7 cellular contexts compared by ENCODE assay signal in the genomic region with DNA sequence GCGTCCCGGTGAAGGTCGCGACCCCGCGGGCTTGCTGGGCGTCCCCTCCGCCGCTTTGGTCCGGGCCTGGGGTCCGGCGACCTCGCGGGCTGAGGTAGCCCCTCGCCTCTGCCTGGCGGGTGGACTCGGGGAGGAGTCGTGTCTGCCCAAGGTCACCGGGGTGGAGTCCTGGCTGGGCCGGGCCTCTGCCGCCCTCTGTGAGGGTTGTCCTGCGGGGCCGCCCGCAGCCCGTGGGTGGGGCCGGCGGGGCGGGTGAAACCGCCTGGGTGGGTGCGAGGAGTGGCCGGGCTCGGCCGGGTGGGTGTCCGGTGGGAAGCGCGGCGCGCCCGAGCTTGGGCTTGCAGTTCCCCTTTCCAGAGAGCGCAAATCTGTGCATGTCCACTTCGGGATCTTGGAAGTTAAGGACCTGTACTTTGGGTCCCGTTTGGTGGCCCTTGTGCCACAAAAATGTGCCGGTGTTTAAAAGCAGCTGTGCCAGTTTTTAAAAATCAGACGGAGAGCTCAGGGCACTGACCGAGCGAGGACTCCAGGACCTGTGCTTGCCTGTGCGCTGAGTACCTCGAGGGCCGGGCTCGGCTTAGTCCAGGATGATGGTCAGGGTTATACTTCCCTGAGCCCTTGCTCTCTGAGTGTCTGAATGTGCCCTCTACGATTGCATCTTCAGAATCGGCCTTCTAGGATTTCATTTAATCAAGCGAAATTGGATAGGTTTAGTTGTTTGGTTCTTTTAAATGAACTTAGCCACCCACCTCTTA.
DNase-seq lines count a peak whose midpoint lies in the region; ATAC-seq and TF ChIP-seq lines count a peak whose summit lies in the region.
"Not testable (repeated sequence)": the region's sequence is repeated elsewhere in the genome, so short reads cannot be mapped to it uniquely, and the experiment has no call there.

No MANE protein-coding gene starts in this region.

- BruUV-seq in mammary epithelial cell (replicated peaks; lab: Mats Ljungman, UMichigan): not testable (repeated sequence)

- H3K27ac ChIP-seq in WERI-Rb-1; mammary epithelial cell (ENCODE audit: insufficient read depth, low read depth, low read length); iPS-18a (ENCODE audit: low read length): not testable (repeated sequence)

- WGBS in mammary epithelial cell (ENCODE audit: low coverage, missing lambda C conversion rate): 3% methylated on average over 5 of the region's 53 CpGs

- peak overlapping the region; percentile 29 for H3K4me3 ChIP-seq in HAP-1
- H3K4me3 ChIP-seq in WERI-Rb-1 (ENCODE audit: low read depth, low read length): peak overlapping the region; percentile 23; the same call in 1 of the 2 replicates
- peak overlapping the region in 2 of 3 experiments; percentile 52 to 59 for H3K4me3 ChIP-seq in mammary epithelial cell (replicated peaks in 1 of 3; ENCODE audit: insufficient read depth in 1 of 3, low read depth in 2 of 3, low read length in 3 of 3)
- peak overlapping the region; percentile 54 for H3K4me3 ChIP-seq in iPS-18a (ENCODE audit: low read length)

- intact Hi-C loops in mammary epithelial cell (cut with micrococcal nuclease); posterior vena cava (cut with DNase I): not testable (repeated sequence)

- CTCF ChIA-PET in mammary epithelial cell (lab: Charles Lee; ENCODE audit: low non-redundant PET): not testable (repeated sequence)

- not testable (repeated sequence) for H3K9me3 ChIP-seq in HAP-1; WERI-Rb-1 (ENCODE audit: severe bottlenecking); mammary epithelial cell (replicated peaks; ENCODE audit: insufficient read depth, low read length); iPS-18a (ENCODE audit: control insufficient read depth, low read depth, low read length)

- H3K27me3 ChIP-seq in HAP-1 (ENCODE audit: low read depth); WERI-Rb-1 (ENCODE audit: insufficient read depth, low read depth, severe bottlenecking); mammary epithelial cell (ENCODE audit: insufficient read depth, low read length); iPS-18a (ENCODE audit: control insufficient read depth, insufficient read depth, low read length): not testable (repeated sequence)

- peaks cover 21% of the 10 kb centered on the region for H3K79me2 ChIP-seq in mammary epithelial cell (ENCODE audit: insufficient read depth, low read length)

- peak overlapping the region; percentile 60 for H3K4me2 ChIP-seq in mammary epithelial cell (ENCODE audit: insufficient read depth, low read depth, low read length)

- dilution Hi-C loops in mammary epithelial cell (cut with HindIII; ENCODE audit: low sequenced_read_pairs): not testable (repeated sequence)

- in situ Hi-C loops in HAP-1 (cut with MboI; ENCODE audit: low sequenced_read_pairs); mammary epithelial cell (cut with MboI; ENCODE audit: low sequenced_read_pairs in 2 of 2): not testable (repeated sequence)

- H4K20me1 ChIP-seq in mammary epithelial cell (ENCODE audit: insufficient read depth, low read length): not testable (repeated sequence)

- TF ChIP-seq CTCF in WERI-Rb-1 (IDR thresholded peaks at IDR 0.05; ENCODE audit: low read depth, low read length); mammary epithelial cell (conservative IDR thresholded peaks at IDR 0.05 in 1 of 2, IDR thresholded peaks at IDR 0.05 in 1 of 2; ENCODE audit: extremely low read depth in 1 of 2, insufficient read depth in 1 of 2, low read depth in 1 of 2, low read length in 2 of 2): not testable (repeated sequence)

- not testable (repeated sequence) for H2AFZ ChIP-seq in mammary epithelial cell (ENCODE audit: low read depth, low read length)

- not testable (repeated sequence) for H3K36me3 ChIP-seq in HAP-1 (replicated peaks); WERI-Rb-1; mammary epithelial cell (ENCODE audit: insufficient read depth, low read length); iPS-18a (ENCODE audit: control insufficient read depth, low read depth, low read length)

- not testable (repeated sequence) for H3K9ac ChIP-seq in mammary epithelial cell (ENCODE audit: insufficient read depth, low read length); iPS-18a (ENCODE audit: low read length)

- not testable (repeated sequence) for H3K4me1 ChIP-seq in HAP-1; mammary epithelial cell (ENCODE audit: insufficient read depth, low read length); iPS-18a (ENCODE audit: control insufficient read depth, low read depth, low read length)

- ATAC-seq in GM18868 (IDR thresholded peaks at IDR 0.05; ENCODE audit: unreplicated experiment) (peak; percentile 47), HG03457 (IDR thresholded peaks at IDR 0.05; ENCODE audit: unreplicated experiment) (peak; percentile 12)

- DNase-seq in HAP-1 (ENCODE audit: low spot score in 2 of 2); WERI-Rb-1; mammary epithelial cell: not testable (repeated sequence)
- DNase-seq in posterior vena cava (ENCODE audit: low spot score): peak; percentile 81
